ENCODE assay signal across 1 cellular context in the genomic region with DNA sequence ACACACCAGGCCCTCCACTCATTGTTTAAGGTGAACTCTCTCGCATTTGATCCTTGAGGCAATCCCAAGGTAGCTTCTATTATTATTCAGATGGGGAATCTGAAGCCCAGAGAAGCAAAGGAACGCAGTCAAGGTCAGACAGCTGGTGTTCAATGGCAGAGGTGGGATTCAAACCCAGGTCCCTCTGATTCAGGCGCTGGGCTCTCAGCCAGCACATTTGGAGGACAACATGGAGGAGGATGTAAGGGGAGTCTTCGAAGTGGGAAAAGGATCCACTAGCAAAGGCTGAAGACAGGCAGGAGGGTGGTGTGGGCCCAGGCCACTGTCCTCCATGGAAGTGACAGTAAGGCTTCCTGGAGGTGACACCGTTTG.
A peak's percentile ranks its signal among the peaks of the same experiment; 100 is the strongest.
TF ChIP-seq lines count a peak whose summit lies in the region.

No MANE protein-coding gene starts in this region.

TF ChIP-seq in HepG2, 621 proteins besides CTCF, POLR2A, EP300 and RAD21 (continued from another document and continues in another):
- TF ChIP-seq, protein P1, sequence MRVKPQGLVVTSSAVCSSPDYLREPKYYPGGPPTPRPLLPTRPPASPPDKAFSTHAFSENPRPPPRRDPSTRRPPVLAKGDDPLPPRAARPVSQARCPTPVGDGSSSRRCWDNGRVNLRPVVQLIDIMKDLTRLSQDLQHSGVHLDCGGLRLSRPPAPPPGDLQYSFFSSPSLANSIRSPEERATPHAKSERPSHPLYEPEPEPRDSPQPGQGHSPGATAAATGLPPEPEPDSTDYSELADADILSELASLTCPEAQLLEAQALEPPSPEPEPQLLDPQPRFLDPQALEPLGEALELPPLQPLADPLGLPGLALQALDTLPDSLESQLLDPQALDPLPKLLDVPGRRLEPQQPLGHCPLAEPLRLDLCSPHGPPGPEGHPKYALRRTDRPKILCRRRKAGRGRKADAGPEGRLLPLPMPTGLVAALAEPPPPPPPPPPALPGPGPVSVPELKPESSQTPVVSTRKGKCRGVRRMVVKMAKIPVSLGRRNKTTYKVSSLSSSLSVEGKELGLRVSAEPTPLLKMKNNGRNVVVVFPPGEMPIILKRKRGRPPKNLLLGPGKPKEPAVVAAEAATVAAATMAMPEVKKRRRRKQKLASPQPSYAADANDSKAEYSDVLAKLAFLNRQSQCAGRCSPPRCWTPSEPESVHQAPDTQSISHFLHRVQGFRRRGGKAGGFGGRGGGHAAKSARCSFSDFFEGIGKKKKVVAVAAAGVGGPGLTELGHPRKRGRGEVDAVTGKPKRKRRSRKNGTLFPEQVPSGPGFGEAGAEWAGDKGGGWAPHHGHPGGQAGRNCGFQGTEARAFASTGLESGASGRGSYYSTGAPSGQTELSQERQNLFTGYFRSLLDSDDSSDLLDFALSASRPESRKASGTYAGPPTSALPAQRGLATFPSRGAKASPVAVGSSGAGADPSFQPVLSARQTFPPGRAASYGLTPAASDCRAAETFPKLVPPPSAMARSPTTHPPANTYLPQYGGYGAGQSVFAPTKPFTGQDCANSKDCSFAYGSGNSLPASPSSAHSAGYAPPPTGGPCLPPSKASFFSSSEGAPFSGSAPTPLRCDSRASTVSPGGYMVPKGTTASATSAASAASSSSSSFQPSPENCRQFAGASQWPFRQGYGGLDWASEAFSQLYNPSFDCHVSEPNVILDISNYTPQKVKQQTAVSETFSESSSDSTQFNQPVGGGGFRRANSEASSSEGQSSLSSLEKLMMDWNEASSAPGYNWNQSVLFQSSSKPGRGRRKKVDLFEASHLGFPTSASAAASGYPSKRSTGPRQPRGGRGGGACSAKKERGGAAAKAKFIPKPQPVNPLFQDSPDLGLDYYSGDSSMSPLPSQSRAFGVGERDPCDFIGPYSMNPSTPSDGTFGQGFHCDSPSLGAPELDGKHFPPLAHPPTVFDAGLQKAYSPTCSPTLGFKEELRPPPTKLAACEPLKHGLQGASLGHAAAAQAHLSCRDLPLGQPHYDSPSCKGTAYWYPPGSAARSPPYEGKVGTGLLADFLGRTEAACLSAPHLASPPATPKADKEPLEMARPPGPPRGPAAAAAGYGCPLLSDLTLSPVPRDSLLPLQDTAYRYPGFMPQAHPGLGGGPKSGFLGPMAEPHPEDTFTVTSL (CRISPR knock-in tag; IDR thresholded peaks at IDR 0.05; ENCODE audit: borderline replicate concordance): peak; percentile 15; the same call in 1 of the 2 replicates
- no peak for TF ChIP-seq KDM5A (IDR thresholded peaks at IDR 0.05; ENCODE audit: borderline replicate concordance, low read length)
- no peak for TF ChIP-seq SETDB1 (CRISPR knock-in tag; IDR thresholded peaks at IDR 0.05; ENCODE audit: borderline replicate concordance)
- TF ChIP-seq ZFP37 (CRISPR knock-in tag; IDR thresholded peaks at IDR 0.05; ENCODE audit: borderline replicate concordance): no peak; the same call in 1 of the 2 replicates
- TF ChIP-seq JARID2 (CRISPR knock-in tag; IDR thresholded peaks at IDR 0.05; ENCODE audit: insufficient replicate concordance): peak; percentile 64
- TF ChIP-seq, protein P2, sequence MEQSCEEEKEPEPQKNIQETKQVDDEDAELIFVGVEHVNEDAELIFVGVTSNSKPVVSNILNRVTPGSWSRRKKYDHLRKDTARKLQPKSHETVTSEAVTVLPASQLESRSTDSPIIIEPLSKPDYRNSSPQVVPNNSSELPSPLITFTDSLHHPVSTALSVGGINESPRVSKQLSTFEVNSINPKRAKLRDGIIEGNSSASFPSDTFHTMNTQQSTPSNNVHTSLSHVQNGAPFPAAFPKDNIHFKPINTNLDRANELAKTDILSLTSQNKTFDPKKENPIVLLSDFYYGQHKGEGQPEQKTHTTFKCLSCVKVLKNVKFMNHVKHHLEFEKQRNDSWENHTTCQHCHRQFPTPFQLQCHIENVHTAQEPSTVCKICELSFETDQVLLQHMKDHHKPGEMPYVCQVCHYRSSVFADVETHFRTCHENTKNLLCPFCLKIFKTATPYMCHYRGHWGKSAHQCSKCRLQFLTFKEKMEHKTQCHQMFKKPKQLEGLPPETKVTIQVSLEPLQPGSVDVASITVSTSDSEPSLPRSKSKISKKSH (CRISPR knock-in tag; IDR thresholded peaks at IDR 0.05; ENCODE audit: borderline replicate concordance): no peak
- TF ChIP-seq ZNF644 (CRISPR knock-in tag; IDR thresholded peaks at IDR 0.05; ENCODE audit: low read depth): no peak
- TF ChIP-seq HCFC1 (IDR thresholded peaks at IDR 0.05; ENCODE audit: low read depth, low read length): no peak
- TF ChIP-seq GTF3A (CRISPR knock-in tag; conservative IDR thresholded peaks at IDR 0.05): 0 out of 2 replicates have a peak, but pooled peaks have one; percentile 20
- TF ChIP-seq ZMYM2 (CRISPR knock-in tag; IDR thresholded peaks at IDR 0.05): peak; percentile 74
- 0 out of 2 replicates have a peak, but pooled peaks have one; percentile 31 for TF ChIP-seq MYNN (CRISPR knock-in tag; IDR thresholded peaks at IDR 0.05; ENCODE audit: low read depth)
- TF ChIP-seq, protein P3, sequence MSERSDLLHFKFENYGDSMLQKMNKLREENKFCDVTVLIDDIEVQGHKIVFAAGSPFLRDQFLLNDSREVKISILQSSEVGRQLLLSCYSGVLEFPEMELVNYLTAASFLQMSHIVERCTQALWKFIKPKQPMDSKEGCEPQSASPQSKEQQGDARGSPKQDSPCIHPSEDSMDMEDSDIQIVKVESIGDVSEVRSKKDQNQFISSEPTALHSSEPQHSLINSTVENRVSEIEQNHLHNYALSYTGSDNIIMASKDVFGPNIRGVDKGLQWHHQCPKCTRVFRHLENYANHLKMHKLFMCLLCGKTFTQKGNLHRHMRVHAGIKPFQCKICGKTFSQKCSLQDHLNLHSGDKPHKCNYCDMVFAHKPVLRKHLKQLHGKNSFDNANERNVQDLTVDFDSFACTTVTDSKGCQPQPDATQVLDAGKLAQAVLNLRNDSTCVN (CRISPR knock-in tag; IDR thresholded peaks at IDR 0.05; ENCODE audit: borderline replicate concordance): peak; percentile 45; the same call in 1 of the 2 replicates
- TF ChIP-seq ZFYVE20 (CRISPR knock-in tag; IDR thresholded peaks at IDR 0.05; ENCODE audit: borderline replicate concordance, low read depth): no peak
- TF ChIP-seq HIVEP1 (CRISPR knock-in tag; IDR thresholded peaks at IDR 0.05): no peak
- TF ChIP-seq, protein P4, sequence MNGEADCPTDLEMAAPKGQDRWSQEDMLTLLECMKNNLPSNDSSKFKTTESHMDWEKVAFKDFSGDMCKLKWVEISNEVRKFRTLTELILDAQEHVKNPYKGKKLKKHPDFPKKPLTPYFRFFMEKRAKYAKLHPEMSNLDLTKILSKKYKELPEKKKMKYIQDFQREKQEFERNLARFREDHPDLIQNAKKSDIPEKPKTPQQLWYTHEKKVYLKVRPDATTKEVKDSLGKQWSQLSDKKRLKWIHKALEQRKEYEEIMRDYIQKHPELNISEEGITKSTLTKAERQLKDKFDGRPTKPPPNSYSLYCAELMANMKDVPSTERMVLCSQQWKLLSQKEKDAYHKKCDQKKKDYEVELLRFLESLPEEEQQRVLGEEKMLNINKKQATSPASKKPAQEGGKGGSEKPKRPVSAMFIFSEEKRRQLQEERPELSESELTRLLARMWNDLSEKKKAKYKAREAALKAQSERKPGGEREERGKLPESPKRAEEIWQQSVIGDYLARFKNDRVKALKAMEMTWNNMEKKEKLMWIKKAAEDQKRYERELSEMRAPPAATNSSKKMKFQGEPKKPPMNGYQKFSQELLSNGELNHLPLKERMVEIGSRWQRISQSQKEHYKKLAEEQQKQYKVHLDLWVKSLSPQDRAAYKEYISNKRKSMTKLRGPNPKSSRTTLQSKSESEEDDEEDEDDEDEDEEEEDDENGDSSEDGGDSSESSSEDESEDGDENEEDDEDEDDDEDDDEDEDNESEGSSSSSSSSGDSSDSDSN (CRISPR knock-in tag; IDR thresholded peaks at IDR 0.05): no peak
- TF ChIP-seq, protein P5, sequence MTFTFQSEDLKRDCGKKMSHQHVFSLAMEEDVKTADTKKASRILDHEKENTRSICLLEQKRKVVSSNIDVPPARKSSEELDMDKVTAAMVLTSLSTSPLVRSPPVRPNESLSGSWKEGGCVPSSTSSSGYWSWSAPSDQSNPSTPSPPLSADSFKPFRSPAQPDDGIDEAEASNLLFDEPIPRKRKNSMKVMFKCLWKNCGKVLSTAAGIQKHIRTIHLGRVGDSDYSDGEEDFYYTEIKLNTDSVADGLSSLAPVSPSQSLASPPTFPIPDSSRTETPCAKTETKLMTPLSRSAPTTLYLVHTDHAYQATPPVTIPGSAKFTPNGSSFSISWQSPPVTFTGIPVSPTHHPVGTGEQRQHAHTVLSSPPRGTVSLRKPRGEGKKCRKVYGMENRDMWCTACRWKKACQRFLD (CRISPR knock-in tag; IDR thresholded peaks at IDR 0.05; ENCODE audit: borderline replicate concordance): no peak
- TF ChIP-seq ZNF547 (CRISPR knock-in tag; IDR thresholded peaks at IDR 0.05): no peak
- TF ChIP-seq, protein P6, sequence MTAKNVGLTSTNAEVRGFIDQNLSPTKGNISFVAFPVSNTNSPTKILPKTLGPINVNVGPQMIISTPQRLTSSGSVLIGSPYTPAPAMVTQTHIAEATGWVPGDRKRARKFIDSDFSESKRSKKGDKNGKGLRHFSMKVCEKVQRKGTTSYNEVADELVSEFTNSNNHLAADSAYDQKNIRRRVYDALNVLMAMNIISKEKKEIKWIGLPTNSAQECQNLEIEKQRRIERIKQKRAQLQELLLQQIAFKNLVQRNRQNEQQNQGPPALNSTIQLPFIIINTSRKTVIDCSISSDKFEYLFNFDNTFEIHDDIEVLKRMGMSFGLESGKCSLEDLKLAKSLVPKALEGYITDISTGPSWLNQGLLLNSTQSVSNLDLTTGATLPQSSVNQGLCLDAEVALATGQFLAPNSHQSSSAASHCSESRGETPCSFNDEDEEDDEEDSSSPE (CRISPR knock-in tag; IDR thresholded peaks at IDR 0.05): no peak
- TF ChIP-seq, protein P7, sequence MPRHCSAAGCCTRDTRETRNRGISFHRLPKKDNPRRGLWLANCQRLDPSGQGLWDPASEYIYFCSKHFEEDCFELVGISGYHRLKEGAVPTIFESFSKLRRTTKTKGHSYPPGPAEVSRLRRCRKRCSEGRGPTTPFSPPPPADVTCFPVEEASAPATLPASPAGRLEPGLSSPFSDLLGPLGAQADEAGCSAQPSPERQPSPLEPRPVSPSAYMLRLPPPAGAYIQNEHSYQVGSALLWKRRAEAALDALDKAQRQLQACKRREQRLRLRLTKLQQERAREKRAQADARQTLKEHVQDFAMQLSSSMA (CRISPR knock-in tag; IDR thresholded peaks at IDR 0.05): no peak
- TF ChIP-seq SP2 (CRISPR knock-in tag; IDR thresholded peaks at IDR 0.05): no peak
- TF ChIP-seq MED8 (CRISPR knock-in tag; IDR thresholded peaks at IDR 0.05; ENCODE audit: insufficient replicate concordance): no peak
- no peak for TF ChIP-seq ZNF674 (CRISPR knock-in tag; IDR thresholded peaks at IDR 0.05; ENCODE audit: low read depth)
- no peak for TF ChIP-seq ZNF678 (CRISPR knock-in tag; IDR thresholded peaks at IDR 0.05)
- no peak for TF ChIP-seq TAF1 (CRISPR knock-in tag; IDR thresholded peaks at IDR 0.05)
- TF ChIP-seq ZIK1 (CRISPR knock-in tag; IDR thresholded peaks at IDR 0.05; ENCODE audit: borderline replicate concordance, low read depth): no peak
- TF ChIP-seq KMT2B (CRISPR knock-in tag; IDR thresholded peaks at IDR 0.05): no peak
- TF ChIP-seq ZBTB1 (CRISPR knock-in tag; IDR thresholded peaks at IDR 0.05; ENCODE audit: borderline replicate concordance): no peak
- no peak for TF ChIP-seq ZKSCAN1 (IDR thresholded peaks at IDR 0.05; ENCODE audit: low read length)
- TF ChIP-seq ZNF430 (CRISPR knock-in tag; IDR thresholded peaks at IDR 0.05): no peak; the same call in 1 of the 2 replicates
- no peak for TF ChIP-seq STAG1 (CRISPR knock-in tag; IDR thresholded peaks at IDR 0.05)
- TF ChIP-seq, protein P8, sequence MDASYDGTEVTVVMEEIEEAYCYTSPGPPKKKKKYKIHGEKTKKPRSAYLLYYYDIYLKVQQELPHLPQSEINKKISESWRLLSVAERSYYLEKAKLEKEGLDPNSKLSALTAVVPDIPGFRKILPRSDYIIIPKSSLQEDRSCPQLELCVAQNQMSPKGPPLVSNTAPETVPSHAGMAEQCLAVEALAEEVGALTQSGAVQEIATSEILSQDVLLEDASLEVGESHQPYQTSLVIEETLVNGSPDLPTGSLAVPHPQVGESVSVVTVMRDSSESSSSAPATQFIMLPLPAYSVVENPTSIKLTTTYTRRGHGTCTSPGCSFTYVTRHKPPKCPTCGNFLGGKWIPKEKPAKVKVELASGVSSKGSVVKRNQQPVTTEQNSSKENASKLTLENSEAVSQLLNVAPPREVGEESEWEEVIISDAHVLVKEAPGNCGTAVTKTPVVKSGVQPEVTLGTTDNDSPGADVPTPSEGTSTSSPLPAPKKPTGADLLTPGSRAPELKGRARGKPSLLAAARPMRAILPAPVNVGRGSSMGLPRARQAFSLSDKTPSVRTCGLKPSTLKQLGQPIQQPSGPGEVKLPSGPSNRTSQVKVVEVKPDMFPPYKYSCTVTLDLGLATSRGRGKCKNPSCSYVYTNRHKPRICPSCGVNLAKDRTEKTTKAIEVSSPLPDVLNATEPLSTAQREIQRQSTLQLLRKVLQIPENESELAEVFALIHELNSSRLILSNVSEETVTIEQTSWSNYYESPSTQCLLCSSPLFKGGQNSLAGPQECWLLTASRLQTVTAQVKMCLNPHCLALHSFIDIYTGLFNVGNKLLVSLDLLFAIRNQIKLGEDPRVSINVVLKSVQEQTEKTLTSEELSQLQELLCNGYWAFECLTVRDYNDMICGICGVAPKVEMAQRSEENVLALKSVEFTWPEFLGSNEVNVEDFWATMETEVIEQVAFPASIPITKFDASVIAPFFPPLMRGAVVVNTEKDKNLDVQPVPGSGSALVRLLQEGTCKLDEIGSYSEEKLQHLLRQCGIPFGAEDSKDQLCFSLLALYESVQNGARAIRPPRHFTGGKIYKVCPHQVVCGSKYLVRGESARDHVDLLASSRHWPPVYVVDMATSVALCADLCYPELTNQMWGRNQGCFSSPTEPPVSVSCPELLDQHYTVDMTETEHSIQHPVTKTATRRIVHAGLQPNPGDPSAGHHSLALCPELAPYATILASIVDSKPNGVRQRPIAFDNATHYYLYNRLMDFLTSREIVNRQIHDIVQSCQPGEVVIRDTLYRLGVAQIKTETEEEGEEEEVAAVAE (CRISPR knock-in tag; IDR thresholded peaks at IDR 0.05; ENCODE audit: borderline replicate concordance): no peak
- TF ChIP-seq, protein P9, sequence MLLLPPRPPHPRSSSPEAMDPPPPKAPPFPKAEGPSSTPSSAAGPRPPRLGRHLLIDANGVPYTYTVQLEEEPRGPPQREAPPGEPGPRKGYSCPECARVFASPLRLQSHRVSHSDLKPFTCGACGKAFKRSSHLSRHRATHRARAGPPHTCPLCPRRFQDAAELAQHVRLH (CRISPR knock-in tag; IDR thresholded peaks at IDR 0.05; ENCODE audit: borderline replicate concordance, low read depth): no peak
- TF ChIP-seq, protein P10, sequence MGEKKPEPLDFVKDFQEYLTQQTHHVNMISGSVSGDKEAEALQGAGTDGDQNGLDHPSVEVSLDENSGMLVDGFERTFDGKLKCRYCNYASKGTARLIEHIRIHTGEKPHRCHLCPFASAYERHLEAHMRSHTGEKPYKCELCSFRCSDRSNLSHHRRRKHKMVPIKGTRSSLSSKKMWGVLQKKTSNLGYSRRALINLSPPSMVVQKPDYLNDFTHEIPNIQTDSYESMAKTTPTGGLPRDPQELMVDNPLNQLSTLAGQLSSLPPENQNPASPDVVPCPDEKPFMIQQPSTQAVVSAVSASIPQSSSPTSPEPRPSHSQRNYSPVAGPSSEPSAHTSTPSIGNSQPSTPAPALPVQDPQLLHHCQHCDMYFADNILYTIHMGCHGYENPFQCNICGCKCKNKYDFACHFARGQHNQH (CRISPR knock-in tag; IDR thresholded peaks at IDR 0.05): 0 out of 2 replicates have a peak, but pooled peaks have one; percentile 0
- TF ChIP-seq LCORL (IDR thresholded peaks at IDR 0.05): no peak
- no peak; the same call in 1 of the 2 replicates for TF ChIP-seq LCORL (CRISPR knock-in tag; IDR thresholded peaks at IDR 0.05)
- TF ChIP-seq ARNT (IDR thresholded peaks at IDR 0.05): no peak
- no peak for TF ChIP-seq HNRNPK (IDR thresholded peaks at IDR 0.05; ENCODE audit: low read depth, low read length, poor library complexity, severe bottlenecking)
- TF ChIP-seq ARNTL (CRISPR knock-in tag; IDR thresholded peaks at IDR 0.05): no peak
